Comparison of ENCODE assay signal across 9 cellular contexts in genomic region chr10:338176-339037, GRCh38.
DNase-seq lines count a peak whose midpoint lies in the region; ATAC-seq and TF ChIP-seq lines count a peak whose summit lies in the region.
"Had no signal": no experiment of that assay in that cellular context is flagged by ENCODE, and none has a peak within 500 bp of the region (broad histone marks: within the 10 kb centered on the region; RNA-seq: fewer than 3 reads in every experiment).

No MANE protein-coding gene starts in this region.

- H3K9me3 ChIP-seq in thoracic aorta (no peaks in the 10 kb centered on the region), MM.1S (replicated peaks; ENCODE audit: insufficient read depth, low read length) (no peaks in the 10 kb centered on the region)
- H3K9me3 ChIP-seq: SJSA1 had no signal

- H3K79me2 ChIP-seq in MM.1S (ENCODE audit: low read length) = no peaks in the 10 kb centered on the region

- H3K36me3 ChIP-seq in thoracic aorta (peaks cover 16% of the 10 kb centered on the region), MM.1S (replicated peaks; ENCODE audit: insufficient read depth, low read length) (no peaks in the 10 kb centered on the region)

- no peaks in the 10 kb centered on the region for H4K20me1 ChIP-seq in MM.1S (ENCODE audit: insufficient read depth, low read length)

- no peaks in the 10 kb centered on the region for H3K4me1 Mint-ChIP-seq in endothelial cell (ENCODE audit: unreplicated experiment)

- no peak overlapping the region for H3K4me2 ChIP-seq in MM.1S (ENCODE audit: low read depth, low read length)

- H3K9me2 ChIP-seq in MM.1S (replicated peaks; ENCODE audit: insufficient read depth, low read length) = no peaks in the 10 kb centered on the region

- H3K27me3 Mint-ChIP-seq in endothelial cell (ENCODE audit: unreplicated experiment) = peaks cover 7% of the 10 kb centered on the region

- no peak overlapping the region for H3K9ac ChIP-seq in MM.1S (ENCODE audit: low read length)

- TF ChIP-seq CTCF in thoracic aorta (IDR thresholded peaks at IDR 0.05) (no peak), MM.1S (IDR thresholded peaks at IDR 0.05; ENCODE audit: low read length) (no peak), endothelial cell (IDR thresholded peaks at IDR 0.05; ENCODE audit: unreplicated experiment) (no peak)

- no peak overlapping the region for H2AFZ ChIP-seq in MM.1S (ENCODE audit: low read length)

- H3K4me3 ChIP-seq in thoracic aorta = peak overlapping the region; percentile 54
- no peak overlapping the region for H3K4me3 ChIP-seq in MM.1S (ENCODE audit: low read length)
- H3K4me3 ChIP-seq: SJSA1 had no signal

- H3K27me3 ChIP-seq in thoracic aorta (replicated peaks; ENCODE audit: insufficient read depth) (no peaks in the 10 kb centered on the region), MM.1S (replicated peaks; ENCODE audit: insufficient read depth, low read length) (no peaks in the 10 kb centered on the region)
- H3K27me3 ChIP-seq: SJSA1 had no signal

- no peaks in the 10 kb centered on the region for H3K9me3 Mint-ChIP-seq in endothelial cell (ENCODE audit: unreplicated experiment)

- peaks cover 20% of the 10 kb centered on the region for H3K36me3 Mint-ChIP-seq in endothelial cell (ENCODE audit: low read depth, unreplicated experiment)

- H3K4me1 ChIP-seq in thoracic aorta (ENCODE audit: control insufficient read depth in 1 of 2, low read depth in 2 of 2) (peaks cover 15 to 16% of the 10 kb centered on the region in 2 donors), MM.1S (ENCODE audit: low read length) (no peaks in the 10 kb centered on the region)

- ATAC-seq in thoracic aorta (ENCODE audit: insufficient number of reproducible peaks, low FRiP score, low read depth) (peak; percentile 45), HG02852 (IDR thresholded peaks at IDR 0.05; ENCODE audit: unreplicated experiment) (no peak)

- H3K27ac Mint-ChIP-seq in endothelial cell (ENCODE audit: unreplicated experiment) = no peak overlapping the region

- no peak overlapping the region for H3K4me3 Mint-ChIP-seq in endothelial cell (ENCODE audit: unreplicated experiment)

- H3K27ac ChIP-seq in thoracic aorta = peak overlapping the region; percentile 21 to 60
- no peak overlapping the region for H3K27ac ChIP-seq in MM.1S (ENCODE audit: low read length)
- H3K27ac ChIP-seq: SJSA1 had no signal

- H3F3A ChIP-seq in MM.1S (ENCODE audit: insufficient read depth, low read length) = no peaks in the 10 kb centered on the region

- DNase-seq in NCI-H345 (lab: John Stamatoyannopoulos, UW) (peak; percentile 42), NCI-H345 treated with DMSO at 0.1 percent for 48 hours (lab: John Stamatoyannopoulos, UW; ENCODE audit: unreplicated experiment) (no peak), astrocyte of the hippocampus (ENCODE audit: low read depth, low spot score) (peak; percentile 82), kidney tubule cell (ENCODE audit: low spot score) (peak; percentile 93), thoracic aorta (ENCODE audit: low spot score) (peak; percentile 44), MM.1S (no peak), endothelial cell (ENCODE audit: low spot score) (no peak)

Comparison
In these comparisons a context has a peak if more than half of its experiments do, and no peak if none do; other contexts are left out.
1. DNase-seq: peak in NCI-H345 (single experiment), astrocyte of the hippocampus (single experiment), kidney tubule cell (single experiment) and thoracic aorta (single experiment); none in NCI-H345 treated with DMSO at 0.1 percent for 48 hours (single experiment), MM.1S (single experiment) and endothelial cell (single experiment).